19 cellular contexts compared by ENCODE assay signal in genomic region chr5:45162974-45163373, GRCh38.
"Had no signal": no experiment of that assay in that cellular context is flagged by ENCODE, and none has a peak within 500 bp of the region (broad histone marks: within the 10 kb centered on the region; RNA-seq: fewer than 3 reads in every experiment).

No MANE protein-coding gene starts in this region.

- H2AFZ ChIP-seq: neural progenitor cell had no signal

- H3K4me1 ChIP-seq: neural progenitor cell, testis, upper lobe of right lung had no signal

- H3K4me3 ChIP-seq: dorsolateral prefrontal cortex, neural progenitor cell, smooth muscle cell, testis, upper lobe of right lung had no signal

- H3K4me2 ChIP-seq: neural progenitor cell, smooth muscle cell had no signal

- H3K27ac ChIP-seq: dorsolateral prefrontal cortex, epithelial cell of prostate, neural progenitor cell, testis, upper lobe of right lung had no signal

- H3K27me3 ChIP-seq: dorsolateral prefrontal cortex, neural progenitor cell, testis, upper lobe of right lung had no signal

- DNase-seq: activated B cell treated with CpG ODN at 0.5 μM for 24 hours; activated CD4-positive, alpha-beta T cell treated with anti-CD3 and anti-CD28 coated beads for 4 hours; activated CD8-positive, alpha-beta T cell treated with anti-CD3 and anti-CD28 coated beads for 36 hours; activated naive CD4-positive, alpha-beta T cell treated with Interleukin-2 at 50 U/mL for 16 hours; activated naive CD8-positive, alpha-beta T cell treated with anti-CD3 and anti-CD28 coated beads, Interleukin-2, amount 10 ng/mL, durations not matched to agents 7 days and 5 days; activated T-cell treated with anti-CD3 and anti-CD28 coated beads, Interleukin-2, amount 50 U/mL, for 1 hour; caudate nucleus; endodermal cell; foreskin fibroblast; stimulated activated CD4-positive, alpha-beta T cell treated with anti-CD3 and anti-CD28 coated beads, Interleukin-4, amount 100 ng/mL, for 24 hours; testis; upper lobe of right lung had no signal

- H3K9me3 ChIP-seq: testis, upper lobe of right lung had no signal

- ATAC-seq: activated CD8-positive, alpha-beta T cell treated with anti-CD3 and anti-CD28 coated beads for 36 hours; activated T-helper 17 cell treated with anti-CD3 and anti-CD28 coated beads, Interleukin-2, amount 50 U/mL, for 72 hours; sciatic nerve; stimulated activated memory B cell treated with anti-CD40 and anti-IgM and Interleukin-4, amounts not matched to agents 10 μg/mL and 1 μg/mL and 100 μg/mL, for 72 hours; upper lobe of right lung had no signal

- H3K9ac ChIP-seq: neural progenitor cell had no signal

- H3K36me3 ChIP-seq: neural progenitor cell, upper lobe of right lung had no signal
